ENCODE assay signal across 27 cellular contexts in the genomic region with DNA sequence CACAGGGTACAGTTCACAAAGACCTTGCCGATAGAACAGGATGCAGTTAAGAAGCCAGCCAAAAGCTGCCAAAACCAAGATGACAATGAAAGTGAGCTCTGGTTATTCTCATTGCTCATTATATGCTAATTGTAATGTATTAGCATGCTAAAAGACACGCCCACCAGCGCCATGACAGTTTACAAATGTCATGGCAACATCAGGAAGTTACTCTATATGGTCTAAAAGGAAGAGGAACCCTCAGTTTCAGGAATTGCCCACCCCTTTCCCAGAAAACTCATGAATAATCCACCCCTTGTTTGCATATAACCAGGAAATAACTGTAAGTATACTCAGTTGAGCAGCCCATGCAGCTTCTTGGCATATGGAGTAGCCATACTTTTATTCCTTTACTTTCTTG.
"Had no signal": no experiment of that assay in that cellular context is flagged by ENCODE, and none has a peak within 500 bp of the region (broad histone marks: within the 10 kb centered on the region; RNA-seq: fewer than 3 reads in every experiment).

No MANE protein-coding gene starts in this region.

- DNase-seq: hypothalamus; immature natural killer cell; kidney; left colon; left ventricle myocardium inferior; mesendoderm; naive B cell; natural killer cell; ovary; right lobe of liver; stimulated activated CD4-positive, alpha-beta T cell treated with anti-CD3 and anti-CD28 coated beads, Interleukin-1b, Interleukin-23, amount 100 ng/mL, for 48 hours; stimulated activated CD4-positive, alpha-beta T cell treated with anti-CD3 and anti-CD28 coated beads, Interleukin-2, amount 100 ng/mL, for 48 hours; stimulated activated CD4-positive, alpha-beta T cell treated with anti-CD3 and anti-CD28 coated beads, Interleukin-4, amount 100 ng/mL, for 4 hours; stimulated activated CD8-positive, alpha-beta memory T cell treated with anti-CD3 and anti-CD28 coated beads, Interleukin-4, amount 100 ng/mL, for 48 hours; stimulated activated naive CD4-positive, alpha-beta T cell treated with Interleukin-2 at 50 U/mL for 16 hours; stimulated activated naive CD8-positive, alpha-beta T cell treated with anti-CD3 and anti-CD28 coated beads, Interleukin-15, amount 100 ng/mL, for 72 hours; substantia nigra; uterus had no signal

- H3K36me3 Mint-ChIP-seq: immature natural killer cell; mesothelial cell of epicardium; natural killer cell; stimulated activated memory B cell treated with anti-CD40 and anti-IgM and Interleukin-4, amounts not matched to agents 10 μg/mL and 1 μg/mL and 100 μg/mL, for 72 hours; type B pancreatic cell had no signal

- H3K9me3 ChIP-seq: ovary, right atrium auricular region, right lobe of liver, tibial nerve, uterus had no signal

- H3K4me2 ChIP-seq: smooth muscle cell had no signal

- H3K4me3 Mint-ChIP-seq: immature natural killer cell; mesothelial cell of epicardium; naive B cell; natural killer cell; stimulated activated memory B cell treated with anti-CD40 and anti-IgM and Interleukin-4, amounts not matched to agents 10 μg/mL and 1 μg/mL and 100 μg/mL, for 72 hours; stimulated activated naive CD8-positive, alpha-beta T cell treated with anti-CD3 and anti-CD28 coated beads, Interleukin-15, amount 100 ng/mL, for 72 hours; type B pancreatic cell had no signal

- H3K27ac Mint-ChIP-seq: immature natural killer cell; mesothelial cell of epicardium; naive B cell; natural killer cell; progenitor cell of endocrine pancreas; stimulated activated memory B cell treated with anti-CD40 and anti-IgM and Interleukin-4, amounts not matched to agents 10 μg/mL and 1 μg/mL and 100 μg/mL, for 72 hours; stimulated activated naive CD8-positive, alpha-beta T cell treated with anti-CD3 and anti-CD28 coated beads, Interleukin-15, amount 100 ng/mL, for 72 hours; type B pancreatic cell had no signal

- H3K27me3 ChIP-seq: ovary, right atrium auricular region, right lobe of liver, tibial nerve, uterus had no signal

- H3K9me3 Mint-ChIP-seq: natural killer cell had no signal

- H3K27ac ChIP-seq: left ventricle myocardium inferior, ovary, right atrium auricular region, right lobe of liver, tibial nerve, uterus had no signal

- H3K4me1 Mint-ChIP-seq: immature natural killer cell; mesothelial cell of epicardium; naive B cell; natural killer cell; stimulated activated memory B cell treated with anti-CD40 and anti-IgM and Interleukin-4, amounts not matched to agents 10 μg/mL and 1 μg/mL and 100 μg/mL, for 72 hours; stimulated activated naive CD8-positive, alpha-beta T cell treated with anti-CD3 and anti-CD28 coated beads, Interleukin-15, amount 100 ng/mL, for 72 hours had no signal

- H3K4me3 ChIP-seq: left ventricle myocardium inferior, lung, ovary, right atrium auricular region, right lobe of liver, smooth muscle cell, tibial nerve, uterus had no signal

- H3K27me3 Mint-ChIP-seq: naive B cell; stimulated activated memory B cell treated with anti-CD40 and anti-IgM and Interleukin-4, amounts not matched to agents 10 μg/mL and 1 μg/mL and 100 μg/mL, for 72 hours; stimulated activated naive CD8-positive, alpha-beta T cell treated with anti-CD3 and anti-CD28 coated beads, Interleukin-15, amount 100 ng/mL, for 72 hours; type B pancreatic cell had no signal

- FAIRE-seq: islet of Langerhans, kidney had no signal

- H3K36me3 ChIP-seq: left ventricle myocardium inferior, ovary, right atrium auricular region, right lobe of liver, tibial nerve, uterus had no signal

- H3K4me1 ChIP-seq: left ventricle myocardium inferior, right atrium auricular region, right lobe of liver, tibial nerve, uterus had no signal
